Comparison of ENCODE assay signal across 1 cellular context in the genomic region with DNA sequence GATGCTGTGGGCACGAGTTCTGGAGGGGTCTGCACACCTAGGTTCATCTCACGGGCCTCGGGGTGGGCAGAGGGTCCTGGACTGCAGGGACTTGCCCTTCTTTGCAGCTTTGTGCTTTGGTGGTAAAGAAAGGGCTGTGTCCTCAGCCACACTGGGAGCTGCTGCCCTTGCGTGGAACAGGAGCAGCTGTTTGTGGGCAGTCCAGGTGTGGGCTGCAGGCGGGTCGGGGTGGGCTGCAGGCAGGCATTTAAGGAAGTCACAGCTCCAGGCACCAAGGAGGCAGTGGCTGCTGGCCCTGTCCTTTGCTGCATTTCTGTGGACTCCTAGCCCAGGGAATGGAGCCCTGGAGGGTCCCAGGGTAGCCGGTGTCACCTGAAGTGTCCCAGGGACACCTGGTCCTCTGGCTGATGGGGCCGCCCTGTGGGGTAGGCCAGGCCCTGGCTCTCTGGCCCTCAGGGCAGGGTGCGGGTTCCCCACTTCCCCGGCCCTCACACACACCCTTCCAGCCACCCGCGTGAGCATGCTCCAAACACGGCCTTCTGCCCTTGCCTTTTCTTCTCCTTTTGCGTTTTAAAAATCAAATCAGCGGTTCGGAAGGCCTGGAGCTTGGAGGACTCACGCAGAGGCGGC.
TF ChIP-seq lines count a peak whose summit lies in the region.

No MANE protein-coding gene starts in this region.

TF ChIP-seq in H1, 55 proteins besides CTCF, POLR2A, EP300 and RAD21:
- TF ChIP-seq TEAD4 (IDR thresholded peaks at IDR 0.05; ENCODE audit: low read depth, low read length), result no peak
- TF ChIP-seq, protein P1, sequence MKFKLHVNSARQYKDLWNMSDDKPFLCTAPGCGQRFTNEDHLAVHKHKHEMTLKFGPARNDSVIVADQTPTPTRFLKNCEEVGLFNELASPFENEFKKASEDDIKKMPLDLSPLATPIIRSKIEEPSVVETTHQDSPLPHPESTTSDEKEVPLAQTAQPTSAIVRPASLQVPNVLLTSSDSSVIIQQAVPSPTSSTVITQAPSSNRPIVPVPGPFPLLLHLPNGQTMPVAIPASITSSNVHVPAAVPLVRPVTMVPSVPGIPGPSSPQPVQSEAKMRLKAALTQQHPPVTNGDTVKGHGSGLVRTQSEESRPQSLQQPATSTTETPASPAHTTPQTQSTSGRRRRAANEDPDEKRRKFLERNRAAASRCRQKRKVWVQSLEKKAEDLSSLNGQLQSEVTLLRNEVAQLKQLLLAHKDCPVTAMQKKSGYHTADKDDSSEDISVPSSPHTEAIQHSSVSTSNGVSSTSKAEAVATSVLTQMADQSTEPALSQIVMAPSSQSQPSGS (IDR thresholded peaks at IDR 0.05; ENCODE audit: low read length), result no peak
- no peak for TF ChIP-seq TAF7 (optimal IDR thresholded peaks at IDR 0.05; ENCODE audit: borderline replicate concordance, low read depth, low read length)
- TF ChIP-seq PHF8 (conservative IDR thresholded peaks at IDR 0.05; ENCODE audit: low read depth, low read length), result no peak
- no peak for TF ChIP-seq RNF2 (IDR thresholded peaks at IDR 0.05; ENCODE audit: borderline replicate concordance, low read depth, low read length, missing control alignments, poor library complexity, severe bottlenecking)
- no peak for TF ChIP-seq CHD2 (IDR thresholded peaks at IDR 0.05; ENCODE audit: low read length)
- no peak for TF ChIP-seq KDM1A (IDR thresholded peaks at IDR 0.05; ENCODE audit: borderline replicate concordance, low read length)
- TF ChIP-seq RFX5 (IDR thresholded peaks at IDR 0.05; ENCODE audit: borderline replicate concordance, low read depth, low read length), result no peak
- TF ChIP-seq JUND (IDR thresholded peaks at IDR 0.05; ENCODE audit: low read length), result no peak
- TF ChIP-seq RXRA (IDR thresholded peaks at IDR 0.05; ENCODE audit: insufficient read depth, low read depth, low read length), result no peak
TF ChIP-seq in H1: peak in this region for 0.
